ENCODE assay signal across 1 cellular context in genomic region chr12:54052745-54053624, GRCh38.
TF ChIP-seq lines count a peak whose summit lies in the region.

No MANE protein-coding gene starts in this region.

TF ChIP-seq in GM12878, 131 proteins besides CTCF, POLR2A, EP300 and RAD21 (continued from another document):
- TF ChIP-seq, protein P1, sequence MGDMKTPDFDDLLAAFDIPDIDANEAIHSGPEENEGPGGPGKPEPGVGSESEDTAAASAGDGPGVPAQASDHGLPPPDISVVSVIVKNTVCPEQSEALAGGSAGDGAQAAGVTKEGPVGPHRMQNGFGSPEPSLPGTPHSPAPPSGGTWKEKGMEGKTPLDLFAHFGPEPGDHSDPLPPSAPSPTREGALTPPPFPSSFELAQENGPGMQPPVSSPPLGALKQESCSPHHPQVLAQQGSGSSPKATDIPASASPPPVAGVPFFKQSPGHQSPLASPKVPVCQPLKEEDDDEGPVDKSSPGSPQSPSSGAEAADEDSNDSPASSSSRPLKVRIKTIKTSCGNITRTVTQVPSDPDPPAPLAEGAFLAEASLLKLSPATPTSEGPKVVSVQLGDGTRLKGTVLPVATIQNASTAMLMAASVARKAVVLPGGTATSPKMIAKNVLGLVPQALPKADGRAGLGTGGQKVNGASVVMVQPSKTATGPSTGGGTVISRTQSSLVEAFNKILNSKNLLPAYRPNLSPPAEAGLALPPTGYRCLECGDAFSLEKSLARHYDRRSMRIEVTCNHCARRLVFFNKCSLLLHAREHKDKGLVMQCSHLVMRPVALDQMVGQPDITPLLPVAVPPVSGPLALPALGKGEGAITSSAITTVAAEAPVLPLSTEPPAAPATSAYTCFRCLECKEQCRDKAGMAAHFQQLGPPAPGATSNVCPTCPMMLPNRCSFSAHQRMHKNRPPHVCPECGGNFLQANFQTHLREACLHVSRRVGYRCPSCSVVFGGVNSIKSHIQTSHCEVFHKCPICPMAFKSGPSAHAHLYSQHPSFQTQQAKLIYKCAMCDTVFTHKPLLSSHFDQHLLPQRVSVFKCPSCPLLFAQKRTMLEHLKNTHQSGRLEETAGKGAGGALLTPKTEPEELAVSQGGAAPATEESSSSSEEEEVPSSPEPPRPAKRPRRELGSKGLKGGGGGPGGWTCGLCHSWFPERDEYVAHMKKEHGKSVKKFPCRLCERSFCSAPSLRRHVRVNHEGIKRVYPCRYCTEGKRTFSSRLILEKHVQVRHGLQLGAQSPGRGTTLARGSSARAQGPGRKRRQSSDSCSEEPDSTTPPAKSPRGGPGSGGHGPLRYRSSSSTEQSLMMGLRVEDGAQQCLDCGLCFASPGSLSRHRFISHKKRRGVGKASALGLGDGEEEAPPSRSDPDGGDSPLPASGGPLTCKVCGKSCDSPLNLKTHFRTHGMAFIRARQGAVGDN (IDR thresholded peaks at IDR 0.05): peak; percentile 91
- peak; percentile 50 for TF ChIP-seq SMARCA5 (IDR thresholded peaks at IDR 0.05)
- no peak for TF ChIP-seq WRNIP1 (IDR thresholded peaks at IDR 0.05; ENCODE audit: borderline replicate concordance, low read depth, low read length)
- TF ChIP-seq ZSCAN29 (IDR thresholded peaks at IDR 0.05): no peak
- no peak for TF ChIP-seq MYB (IDR thresholded peaks at IDR 0.05; ENCODE audit: borderline replicate concordance, low read depth, low read length)
- TF ChIP-seq SRF (IDR thresholded peaks at IDR 0.05; ENCODE audit: low read depth in 2 of 2, low read length in 2 of 2): no peak
TF ChIP-seq in GM12878: peak in this region for 45.
